26 cellular contexts compared by ENCODE assay signal in genomic region chr19:5678071-5678682, GRCh38. TPM values are rescaled to one million over a fixed set of nuclear protein-coding genes. Genes with fewer than 3 reads are reported as not detected.
"Had no signal": no experiment of that assay in that cellular context is flagged by ENCODE, and none has a peak within 500 bp of the region (broad histone marks: within the 10 kb centered on the region; RNA-seq: fewer than 3 reads in every experiment).

No MANE protein-coding gene starts in this region.

- H3K9me3 Mint-ChIP-seq: nephron progenitor cell had no signal

- H3K27me3 Mint-ChIP-seq: T-helper 17 cell had no signal

- H3K27ac Mint-ChIP-seq: nephron progenitor cell had no signal

- H3K9me3 ChIP-seq: ascending aorta, tibial nerve had no signal

- FAIRE-seq: frontal cortex, keratinocyte, urothelium cell line had no signal

- H3K4me3 ChIP-seq: ascending aorta, tibial nerve had no signal

- H3K27ac ChIP-seq: ascending aorta, tibial nerve had no signal

- H3K27me3 ChIP-seq: ascending aorta, tibial nerve had no signal

- DNase-seq: activated CD4-positive, alpha-beta T cell treated with anti-CD3 and anti-CD28 coated beads, Interleukin-2, amount 50 U/mL, for 1 hour; activated CD4-positive, CD25-positive, alpha-beta regulatory T cell treated with anti-CD3 and anti-CD28 coated beads, Interleukin-2, amount 50 U/mL, for 72 hours; activated CD8-positive, alpha-beta memory T cell treated with anti-CD3 and anti-CD28 coated beads, Interleukin-2, amount 50 U/mL, for 4 hours; activated effector memory CD4-positive, alpha-beta T cell treated with anti-CD3 and anti-CD28 coated beads, Interleukin-2, amount 50 U/mL, for 16 hours; activated naive CD4-positive, alpha-beta T cell treated with anti-CD3 and anti-CD28 coated beads, Interleukin-2, amount 50 U/mL, for 16 hours; activated T-cell treated with anti-CD3 and anti-CD28 coated beads, Interleukin-2, amount 50 U/mL, for 72 hours; cerebellar nuclear complex; cortex of kidney; midbrain; nephron progenitor cell; retina; stimulated activated CD4-positive, alpha-beta T cell treated with anti-CD3 and anti-CD28 coated beads, Interleukin-12 subunit alpha, Interleukin-12 subunit beta, amount 100 ng/mL, for 4 hours; stimulated activated CD4-positive, alpha-beta T cell treated with anti-CD3 and anti-CD28 coated beads, Interleukin-1b, Interleukin-23, amount 100 ng/mL, for 48 hours; stimulated activated naive CD4-positive, alpha-beta T cell treated with Interleukin-2 at 50 U/mL for 16 hours; T-helper 17 cell had no signal

RNA-seq across cellular contexts. Expression of gene CATSPERD, which starts 42.3 kb away (rescaled TPM):
- total RNA-seq: activated T-cell treated with anti-CD3 and anti-CD28 coated beads, Interleukin-2, amount 50 U/mL, for 72 hours; ascending aorta; left lobe of liver; lung microvascular endothelial cell; omental fat pad; posterior vena cava; subcutaneous adipose tissue; T-helper 17 cell; tibial nerve had no signal
- polyA plus RNA-seq: esophagus, keratinocyte had no signal
